In genomic region chr15:40183636-40184463, GRCh38 we compare ENCODE assay signal across 21 cellular contexts. TPM values are rescaled to one million over a fixed set of nuclear protein-coding genes. Genes with fewer than 3 reads are reported as not detected.
A peak's percentile ranks its signal among the peaks of the same experiment; 100 is the strongest.
DNase-seq lines count a peak whose midpoint lies in the region; ATAC-seq and FAIRE-seq lines count a peak whose summit lies in the region.
"Had no signal": no experiment of that assay in that cellular context is flagged by ENCODE, and none has a peak within 500 bp of the region (broad histone marks: within the 10 kb centered on the region; RNA-seq: fewer than 3 reads in every experiment).

No MANE protein-coding gene starts in this region.

- peak overlapping the region; percentile 18 for H3K4me3 Mint-ChIP-seq in activated naive CD8-positive, alpha-beta T cell
- no peak overlapping the region for H3K4me3 Mint-ChIP-seq in activated naive CD8-positive, alpha-beta T cell treated with anti-CD3 and anti-CD28 coated beads for 36 hours
- peak overlapping the region; percentile 19 to 87 (median 64) for H3K4me3 Mint-ChIP-seq in IgD-negative memory B cell
- peak overlapping the region; percentile 26 to 50 for H3K4me3 Mint-ChIP-seq in effector memory CD8-positive, alpha-beta T cell
- peak overlapping the region; percentile 39 to 55 for H3K4me3 Mint-ChIP-seq in stimulated activated naive B cell treated with anti-CD40 and anti-IgM and Interleukin-4, amounts not matched to agents 10 μg/mL and 1 μg/mL and 100 μg/mL, for 72 hours

- H3K36me3 Mint-ChIP-seq in activated naive CD8-positive, alpha-beta T cell = peaks cover 8% of the 10 kb centered on the region
- H3K36me3 Mint-ChIP-seq in activated naive CD8-positive, alpha-beta T cell treated with anti-CD3 and anti-CD28 coated beads for 36 hours = peaks cover 51% of the 10 kb centered on the region
- H3K36me3 Mint-ChIP-seq in IgD-negative memory B cell = no peaks in the 10 kb centered on the region
- H3K36me3 Mint-ChIP-seq in effector memory CD8-positive, alpha-beta T cell (ENCODE audit: insufficient read depth) = no peaks in the 10 kb centered on the region
- H3K36me3 Mint-ChIP-seq in stimulated activated naive B cell treated with anti-CD40 and anti-IgM and Interleukin-4, amounts not matched to agents 10 μg/mL and 1 μg/mL and 100 μg/mL, for 72 hours = peaks cover 2 to 7% of the 10 kb centered on the region in 2 donors

- H3K9me3 Mint-ChIP-seq in activated naive CD8-positive, alpha-beta T cell (ENCODE audit: low read depth) = no peaks in the 10 kb centered on the region
- no peaks in the 10 kb centered on the region for H3K9me3 Mint-ChIP-seq in activated naive CD8-positive, alpha-beta T cell treated with anti-CD3 and anti-CD28 coated beads for 36 hours
- H3K9me3 Mint-ChIP-seq in IgD-negative memory B cell = no peaks in the 10 kb centered on the region
- H3K9me3 Mint-ChIP-seq in effector memory CD8-positive, alpha-beta T cell = no peaks in the 10 kb centered on the region
- no peaks in the 10 kb centered on the region for H3K9me3 Mint-ChIP-seq in stimulated activated naive B cell treated with anti-CD40 and anti-IgM and Interleukin-4, amounts not matched to agents 10 μg/mL and 1 μg/mL and 100 μg/mL, for 72 hours

- FAIRE-seq in HTR-8/SVneo (lab: Jason Lieb, UNC) = no peak
- FAIRE-seq: RCC 7860, small intestine had no signal

- H3K27ac Mint-ChIP-seq in activated naive CD8-positive, alpha-beta T cell = no peak overlapping the region
- no peak overlapping the region for H3K27ac Mint-ChIP-seq in activated naive CD8-positive, alpha-beta T cell treated with anti-CD3 and anti-CD28 coated beads for 36 hours
- peak overlapping the region in 2 of 3 donors; percentile 13 to 41 for H3K27ac Mint-ChIP-seq in IgD-negative memory B cell
- H3K27ac Mint-ChIP-seq in effector memory CD8-positive, alpha-beta T cell = peak overlapping the region; percentile 86 to 89
- peak overlapping the region; percentile 56 for H3K27ac Mint-ChIP-seq in stimulated activated naive B cell treated with anti-CD40 and anti-IgM and Interleukin-4, amounts not matched to agents 10 μg/mL and 1 μg/mL and 100 μg/mL, for 72 hours
- H3K27ac Mint-ChIP-seq: progenitor cell of endocrine pancreas had no signal

- peaks cover 21% of the 10 kb centered on the region for H3K4me1 Mint-ChIP-seq in activated naive CD8-positive, alpha-beta T cell (ENCODE audit: low read depth)
- H3K4me1 Mint-ChIP-seq in activated naive CD8-positive, alpha-beta T cell treated with anti-CD3 and anti-CD28 coated beads for 36 hours = peaks cover 21% of the 10 kb centered on the region
- peaks cover 26 to 30% (median 29%) of the 10 kb centered on the region in 3 donors for H3K4me1 Mint-ChIP-seq in IgD-negative memory B cell
- peaks cover 17 to 22% of the 10 kb centered on the region in 2 donors for H3K4me1 Mint-ChIP-seq in effector memory CD8-positive, alpha-beta T cell (ENCODE audit: low read depth in 2 of 2)
- peaks cover 20 to 37% of the 10 kb centered on the region in 2 donors for H3K4me1 Mint-ChIP-seq in stimulated activated naive B cell treated with anti-CD40 and anti-IgM and Interleukin-4, amounts not matched to agents 10 μg/mL and 1 μg/mL and 100 μg/mL, for 72 hours

- no peak for ATAC-seq in effector memory CD8-positive, alpha-beta T cell (replicated peaks)
- ATAC-seq in stimulated activated naive B cell treated with anti-CD40 and anti-IgM and Interleukin-4, amounts not matched to agents 10 μg/mL and 1 μg/mL and 100 μg/mL, for 72 hours (replicated peaks) = peak; percentile 63 to 64
- ATAC-seq in HG02938 (IDR thresholded peaks at IDR 0.05; ENCODE audit: unreplicated experiment) = no peak
- ATAC-seq: gastroesophageal sphincter, left lobe of liver had no signal

- DNase-seq in activated naive CD8-positive, alpha-beta T cell treated with anti-CD3 and anti-CD28 coated beads for 36 hours = no peak
- DNase-seq in effector memory CD8-positive, alpha-beta T cell = no peak
- DNase-seq in stimulated activated naive B cell treated with anti-CD40 and anti-IgM and Interleukin-4, amounts not matched to agents 10 μg/mL and 1 μg/mL and 100 μg/mL, for 72 hours = no peak
- DNase-seq in NCI-H69 (lab: John Stamatoyannopoulos, UW) (no peak), HTR-8/SVneo (ENCODE audit: insufficient read length, low spot score) (no peak)
- DNase-seq: activated naive CD4-positive, alpha-beta T cell treated with Interleukin-2 at 50 U/mL for 16 hours; GF-D8; NCI-H1417 treated with DMSO at 0.1 percent for 48 hours; NCI-H2171; NCI-H774; small intestine; stimulated activated CD4-positive, alpha-beta T cell treated with anti-CD3 and anti-CD28 coated beads, Interleukin-4, amount 100 ng/mL, for 24 hours had no signal

- H3K27me3 Mint-ChIP-seq in activated naive CD8-positive, alpha-beta T cell = no peaks in the 10 kb centered on the region
- H3K27me3 Mint-ChIP-seq in activated naive CD8-positive, alpha-beta T cell treated with anti-CD3 and anti-CD28 coated beads for 36 hours = no peaks in the 10 kb centered on the region
- no peaks in the 10 kb centered on the region for H3K27me3 Mint-ChIP-seq in IgD-negative memory B cell
- no peaks in the 10 kb centered on the region for H3K27me3 Mint-ChIP-seq in effector memory CD8-positive, alpha-beta T cell
- no peaks in the 10 kb centered on the region for H3K27me3 Mint-ChIP-seq in stimulated activated naive B cell treated with anti-CD40 and anti-IgM and Interleukin-4, amounts not matched to agents 10 μg/mL and 1 μg/mL and 100 μg/mL, for 72 hours
- H3K27me3 Mint-ChIP-seq: progenitor cell of endocrine pancreas had no signal

RNA-seq across cellular contexts. Expression of gene BUB1B, which starts 23.0 kb away (rescaled TPM):
- total RNA-seq in activated naive CD8-positive, alpha-beta T cell treated with anti-CD3 and anti-CD28 coated beads for 36 hours = 10 to 100 TPM; 62.3 to 70.6 TPM
- polyA plus RNA-seq in IgD-negative memory B cell = 0.55 TPM

RNA-seq across cellular contexts. Expression of gene PAK6, which starts 55.0 kb away (rescaled TPM):
- total RNA-seq in activated naive CD8-positive, alpha-beta T cell treated with anti-CD3 and anti-CD28 coated beads for 36 hours = under 1 TPM; 0.18 to 0.35 TPM
- polyA plus RNA-seq in IgD-negative memory B cell = not detected
- total RNA-seq: dermis microvascular lymphatic vessel endothelial cell, H4, left lobe of liver had no signal

Comparison
In these comparisons a context has a peak if more than half of its experiments do, and no peak if none do; other contexts are left out.
1. H3K27ac Mint-ChIP-seq: peak in IgD-negative memory B cell (2 of 3), effector memory CD8-positive, alpha-beta T cell (2 of 2) and stimulated activated naive B cell treated with anti-CD40 and anti-IgM and Interleukin-4, amounts not matched to agents 10 μg/mL and 1 μg/mL and 100 μg/mL, for 72 hours (single experiment); none in activated naive CD8-positive, alpha-beta T cell (single experiment) and activated naive CD8-positive, alpha-beta T cell treated with anti-CD3 and anti-CD28 coated beads for 36 hours (single experiment).
2. ATAC-seq: peak in stimulated activated naive B cell treated with anti-CD40 and anti-IgM and Interleukin-4, amounts not matched to agents 10 μg/mL and 1 μg/mL and 100 μg/mL, for 72 hours (2 of 2); none in effector memory CD8-positive, alpha-beta T cell (single experiment) and HG02938 (single experiment).